ENCODE assay signal across 2 cellular contexts in the genomic region with DNA sequence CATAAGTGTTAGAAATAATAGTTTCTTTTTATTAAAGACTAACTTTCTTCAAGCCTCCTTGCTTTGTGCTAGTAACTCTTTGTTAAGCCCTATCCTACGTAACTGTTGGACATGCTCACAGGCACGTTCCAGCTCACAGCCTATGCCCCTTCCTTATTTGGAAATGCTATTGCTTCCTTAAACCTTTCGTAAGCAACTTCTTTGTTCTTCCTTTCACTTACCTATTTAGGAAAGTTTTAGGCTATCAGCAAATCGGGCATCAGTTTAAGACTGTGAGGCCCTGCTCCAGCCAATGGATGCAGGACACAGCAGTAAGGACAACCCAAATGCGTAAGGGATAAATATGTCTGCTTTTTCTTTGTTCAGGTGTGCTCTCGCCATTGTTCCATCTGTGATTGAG. TPM values are rescaled to one million over a fixed set of nuclear protein-coding genes. Genes with fewer than 3 reads are reported as not detected.
"Had no signal": no experiment of that assay in that cellular context is flagged by ENCODE, and none has a peak within 500 bp of the region (broad histone marks: within the 10 kb centered on the region; RNA-seq: fewer than 3 reads in every experiment).

No MANE protein-coding gene starts in this region.

RNA-seq across cellular contexts. Expression of a gene that starts 14.2 kb away (rescaled TPM):
- total RNA-seq: natural killer cell, right lobe of liver had no signal
